In genomic region chr14:67694791-67695393, GRCh38 we compare ENCODE assay signal across 1 cellular context.
A peak's percentile ranks its signal among the peaks of the same experiment; 100 is the strongest.
TF ChIP-seq lines count a peak whose summit lies in the region.

No MANE protein-coding gene starts in this region.

TF ChIP-seq in HCT116, 20 proteins besides CTCF, POLR2A, EP300 and RAD21 (continued from another document):
- TF ChIP-seq, protein P1, sequence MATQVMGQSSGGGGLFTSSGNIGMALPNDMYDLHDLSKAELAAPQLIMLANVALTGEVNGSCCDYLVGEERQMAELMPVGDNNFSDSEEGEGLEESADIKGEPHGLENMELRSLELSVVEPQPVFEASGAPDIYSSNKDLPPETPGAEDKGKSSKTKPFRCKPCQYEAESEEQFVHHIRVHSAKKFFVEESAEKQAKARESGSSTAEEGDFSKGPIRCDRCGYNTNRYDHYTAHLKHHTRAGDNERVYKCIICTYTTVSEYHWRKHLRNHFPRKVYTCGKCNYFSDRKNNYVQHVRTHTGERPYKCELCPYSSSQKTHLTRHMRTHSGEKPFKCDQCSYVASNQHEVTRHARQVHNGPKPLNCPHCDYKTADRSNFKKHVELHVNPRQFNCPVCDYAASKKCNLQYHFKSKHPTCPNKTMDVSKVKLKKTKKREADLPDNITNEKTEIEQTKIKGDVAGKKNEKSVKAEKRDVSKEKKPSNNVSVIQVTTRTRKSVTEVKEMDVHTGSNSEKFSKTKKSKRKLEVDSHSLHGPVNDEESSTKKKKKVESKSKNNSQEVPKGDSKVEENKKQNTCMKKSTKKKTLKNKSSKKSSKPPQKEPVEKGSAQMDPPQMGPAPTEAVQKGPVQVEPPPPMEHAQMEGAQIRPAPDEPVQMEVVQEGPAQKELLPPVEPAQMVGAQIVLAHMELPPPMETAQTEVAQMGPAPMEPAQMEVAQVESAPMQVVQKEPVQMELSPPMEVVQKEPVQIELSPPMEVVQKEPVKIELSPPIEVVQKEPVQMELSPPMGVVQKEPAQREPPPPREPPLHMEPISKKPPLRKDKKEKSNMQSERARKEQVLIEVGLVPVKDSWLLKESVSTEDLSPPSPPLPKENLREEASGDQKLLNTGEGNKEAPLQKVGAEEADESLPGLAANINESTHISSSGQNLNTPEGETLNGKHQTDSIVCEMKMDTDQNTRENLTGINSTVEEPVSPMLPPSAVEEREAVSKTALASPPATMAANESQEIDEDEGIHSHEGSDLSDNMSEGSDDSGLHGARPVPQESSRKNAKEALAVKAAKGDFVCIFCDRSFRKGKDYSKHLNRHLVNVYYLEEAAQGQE (IDR thresholded peaks at IDR 0.05; ENCODE audit: low read depth) = no peak
- TF ChIP-seq SP1 (IDR thresholded peaks at IDR 0.05; ENCODE audit: low read depth) (peak; percentile 44), EZH2phosphoT487 (IDR thresholded peaks at IDR 0.05; ENCODE audit: borderline replicate concordance) (no peak), ZNF274 (IDR thresholded peaks at IDR 0.05; ENCODE audit: low read depth, low read length) (no peak), JUND (IDR thresholded peaks at IDR 0.05) (no peak), EGR1 (IDR thresholded peaks at IDR 0.05; ENCODE audit: low read depth) (peak; percentile 12; the same call in 1 of the 2 replicates), SRF (IDR thresholded peaks at IDR 0.05; ENCODE audit: low read depth) (no peak), SIN3A (IDR thresholded peaks at IDR 0.05; ENCODE audit: low read depth) (peak; percentile 59)
- TF ChIP-seq, protein P2, sequence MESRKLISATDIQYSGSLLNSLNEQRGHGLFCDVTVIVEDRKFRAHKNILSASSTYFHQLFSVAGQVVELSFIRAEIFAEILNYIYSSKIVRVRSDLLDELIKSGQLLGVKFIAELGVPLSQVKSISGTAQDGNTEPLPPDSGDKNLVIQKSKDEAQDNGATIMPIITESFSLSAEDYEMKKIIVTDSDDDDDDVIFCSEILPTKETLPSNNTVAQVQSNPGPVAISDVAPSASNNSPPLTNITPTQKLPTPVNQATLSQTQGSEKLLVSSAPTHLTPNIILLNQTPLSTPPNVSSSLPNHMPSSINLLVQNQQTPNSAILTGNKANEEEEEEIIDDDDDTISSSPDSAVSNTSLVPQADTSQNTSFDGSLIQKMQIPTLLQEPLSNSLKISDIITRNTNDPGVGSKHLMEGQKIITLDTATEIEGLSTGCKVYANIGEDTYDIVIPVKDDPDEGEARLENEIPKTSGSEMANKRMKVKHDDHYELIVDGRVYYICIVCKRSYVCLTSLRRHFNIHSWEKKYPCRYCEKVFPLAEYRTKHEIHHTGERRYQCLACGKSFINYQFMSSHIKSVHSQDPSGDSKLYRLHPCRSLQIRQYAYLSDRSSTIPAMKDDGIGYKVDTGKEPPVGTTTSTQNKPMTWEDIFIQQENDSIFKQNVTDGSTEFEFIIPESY (IDR thresholded peaks at IDR 0.05; ENCODE audit: extremely low read depth, insufficient replicate concordance, low read length) = no peak
